ENCODE assay signal across 8 cellular contexts in genomic region chr5:107165296-107165695, GRCh38.
"Had no signal": no experiment of that assay in that cellular context is flagged by ENCODE, and none has a peak within 500 bp of the region (broad histone marks: within the 10 kb centered on the region; RNA-seq: fewer than 3 reads in every experiment).

No MANE protein-coding gene starts in this region.

- H3K27me3 Mint-ChIP-seq: IgD-negative memory B cell had no signal

- DNase-seq: H7, HFFc6, KG1 had no signal

- H3K27ac ChIP-seq: HL-60 had no signal

- H3K4me2 ChIP-seq: GM23338 had no signal

- H3K4me3 ChIP-seq: GM23338, HAP-1 had no signal

- H3K36me3 ChIP-seq: HAP-1 had no signal

- H3K27ac Mint-ChIP-seq: GM23338, HFFc6, IgD-negative memory B cell had no signal

- H3K9me3 ChIP-seq: HAP-1 had no signal

- H3K4me1 ChIP-seq: HAP-1 had no signal

- H2AFZ ChIP-seq: GM23338 had no signal

- H3K4me3 Mint-ChIP-seq: GM23338, HFFc6, IgD-negative memory B cell had no signal

- ATAC-seq: GM23338, HCT116 had no signal

- H3K4me1 Mint-ChIP-seq: IgD-negative memory B cell had no signal

- H3K36me3 Mint-ChIP-seq: IgD-negative memory B cell had no signal
